Comparison of ENCODE assay signal across 1 cellular context in genomic region chr6:27139753-27140522, GRCh38.
TF ChIP-seq lines count a peak whose summit lies in the region.

No MANE protein-coding gene starts in this region.

TF ChIP-seq in K562, 482 proteins besides CTCF, POLR2A, EP300 and RAD21 (continued from another document and continues in another):
- TF ChIP-seq ZNF407 (IDR thresholded peaks at IDR 0.05; ENCODE audit: low read depth), result no peak
- no peak for TF ChIP-seq RUNX1 (IDR thresholded peaks at IDR 0.05; ENCODE audit: low read depth)
- no peak for TF ChIP-seq ZBTB12 (CRISPR knock-in tag; IDR thresholded peaks at IDR 0.05)
- TF ChIP-seq JUN (IDR thresholded peaks at IDR 0.05; ENCODE audit: borderline replicate concordance, low read depth, low read length), result no peak
- TF ChIP-seq JUN (CRISPR knock-in tag; IDR thresholded peaks at IDR 0.05; ENCODE audit: borderline replicate concordance), result no peak
- no peak for TF ChIP-seq HDAC1 (IDR thresholded peaks at IDR 0.05)
- no peak for TF ChIP-seq MECOM (CRISPR knock-in tag; IDR thresholded peaks at IDR 0.05)
- TF ChIP-seq NONO (IDR thresholded peaks at IDR 0.05; ENCODE audit: low read depth in 2 of 2, low read length in 1 of 2), result 0 out of 4 replicates have a peak, but pooled peaks of 1 of the 2 experiments have one; percentile 12
- TF ChIP-seq ZBTB26 (CRISPR knock-in tag; IDR thresholded peaks at IDR 0.05), result no peak; the same call in 1 of the 2 replicates
- no peak for TF ChIP-seq CBFB (CRISPR knock-in tag; IDR thresholded peaks at IDR 0.05)
- TF ChIP-seq RFX5 (IDR thresholded peaks at IDR 0.05; ENCODE audit: low read depth, low read length), result no peak
- TF ChIP-seq EWSR1 (IDR thresholded peaks at IDR 0.05; ENCODE audit: borderline replicate concordance, low read depth, partially characterized antibody), result peak; percentile 84
- TF ChIP-seq ZNF507 (tag; conservative IDR thresholded peaks at IDR 0.05), result no peak
- TF ChIP-seq E2F1 (CRISPR knock-in tag; IDR thresholded peaks at IDR 0.05), result no peak
- peak; percentile 45; the same call in 1 of the 2 replicates for TF ChIP-seq GATAD2B (IDR thresholded peaks at IDR 0.05; ENCODE audit: borderline replicate concordance)
- peak; percentile 60 for TF ChIP-seq RBM22 (IDR thresholded peaks at IDR 0.05; ENCODE audit: low read depth, low read length, poor library complexity, severe bottlenecking)
- TF ChIP-seq SLC30A9 (CRISPR knock-in tag; IDR thresholded peaks at IDR 0.05), result 0 out of 2 replicates have a peak, but pooled peaks have one; percentile 5
- TF ChIP-seq ETS2 (tag; IDR thresholded peaks at IDR 0.05; ENCODE audit: borderline replicate concordance, poor library complexity, severe bottlenecking), result no peak
- TF ChIP-seq KAT7 (CRISPR knock-in tag; IDR thresholded peaks at IDR 0.05; ENCODE audit: borderline replicate concordance), result 0 out of 2 replicates have a peak, but pooled peaks have one; percentile 6
- no peak for TF ChIP-seq ZNF146 (CRISPR knock-in tag; IDR thresholded peaks at IDR 0.05; ENCODE audit: unreplicated experiment)
- TF ChIP-seq XRCC3 (IDR thresholded peaks at IDR 0.05), result no peak
- no peak for TF ChIP-seq ZNF175 (CRISPR knock-in tag; IDR thresholded peaks at IDR 0.05; ENCODE audit: low read depth)
- TF ChIP-seq ZNF584 (CRISPR knock-in tag; IDR thresholded peaks at IDR 0.05; ENCODE audit: low read depth), result no peak
- no peak for TF ChIP-seq ZNF449 (CRISPR knock-in tag; IDR thresholded peaks at IDR 0.05)
- no peak for TF ChIP-seq ZC3H8 (IDR thresholded peaks at IDR 0.05)
- peak; percentile 93 for TF ChIP-seq POLR2AphosphoS5 (IDR thresholded peaks at IDR 0.05; ENCODE audit: control insufficient read depth, insufficient read depth, low read depth, low read length)
- TF ChIP-seq ZNF280A (IDR thresholded peaks at IDR 0.05; ENCODE audit: low read depth, partially characterized antibody), result no peak
- TF ChIP-seq XRCC5 (IDR thresholded peaks at IDR 0.05; ENCODE audit: low read depth, low read length), result 0 out of 2 replicates have a peak, but pooled peaks have one; percentile 26
- no peak for TF ChIP-seq MBD1 (CRISPR knock-in tag; IDR thresholded peaks at IDR 0.05)
- no peak for TF ChIP-seq ELF2 (CRISPR knock-in tag; IDR thresholded peaks at IDR 0.05)
- 0 out of 2 replicates have a peak, but pooled peaks have one; percentile 57 for TF ChIP-seq ZBED1 (IDR thresholded peaks at IDR 0.05)
